Comparison of ENCODE assay signal across 25 cellular contexts in genomic region chr10:110724937-110725336, GRCh38.
DNase-seq lines count a peak whose midpoint lies in the region; ATAC-seq and TF ChIP-seq lines count a peak whose summit lies in the region.
"Had no signal": no experiment of that assay in that cellular context is flagged by ENCODE, and none has a peak within 500 bp of the region (broad histone marks: within the 10 kb centered on the region; RNA-seq: fewer than 3 reads in every experiment).

No MANE protein-coding gene starts in this region.

- ATAC-seq in CD4-positive, alpha-beta T cell (ENCODE audit: poor library complexity): no peak
- ATAC-seq in heart left ventricle (peak; percentile 30 to 55 (median 48)), HG02588 (IDR thresholded peaks at IDR 0.05; ENCODE audit: unreplicated experiment) (no peak), GM19395 (IDR thresholded peaks at IDR 0.05; ENCODE audit: unreplicated experiment) (no peak)
- no peak for ATAC-seq in naive thymus-derived CD4-positive, alpha-beta T cell

- peaks cover 53% of the 10 kb centered on the region for H3K4me1 Mint-ChIP-seq in CD4-positive, alpha-beta T cell (ENCODE audit: low read depth)
- peaks cover 25 to 56% (median 44%) of the 10 kb centered on the region in 7 donors for H3K4me1 Mint-ChIP-seq in naive thymus-derived CD4-positive, alpha-beta T cell

- no peaks in the 10 kb centered on the region for H3K79me2 ChIP-seq in OCI-LY3 (ENCODE audit: low read length)

- no peaks in the 10 kb centered on the region for H3K27me3 ChIP-seq in CD4-positive, alpha-beta T cell (ENCODE audit: control insufficient read depth, insufficient read depth, low read length)
- H3K27me3 ChIP-seq in OCI-LY3 (ENCODE audit: low read depth, low read length): no peaks in the 10 kb centered on the region
- no peaks in the 10 kb centered on the region for H3K27me3 ChIP-seq in heart left ventricle
- H3K27me3 ChIP-seq in naive thymus-derived CD4-positive, alpha-beta T cell (ENCODE audit: control insufficient read depth in 2 of 2, insufficient read depth in 2 of 2, low read length in 2 of 2): no peaks in the 10 kb centered on the region
- H3K27me3 ChIP-seq: pancreas, Peyer's patch, vagina had no signal

- H3K36me3 ChIP-seq in OCI-LY3 (replicated peaks; ENCODE audit: low read depth, low read length): no peaks in the 10 kb centered on the region
- peaks cover 0 to 3% (median 0%) of the 10 kb centered on the region in 9 donors for H3K36me3 ChIP-seq in heart left ventricle
- H3K36me3 ChIP-seq in naive thymus-derived CD4-positive, alpha-beta T cell (ENCODE audit: control insufficient read depth in 2 of 3, insufficient read depth in 3 of 3, low read length in 3 of 3): no peaks in the 10 kb centered on the region
- H3K36me3 ChIP-seq: pancreas, Peyer's patch, thoracic aorta, vagina, WERI-Rb-1 had no signal

- H3K9me3 ChIP-seq in CD4-positive, alpha-beta T cell (ENCODE audit: control insufficient read depth, low read length): no peaks in the 10 kb centered on the region
- no peaks in the 10 kb centered on the region for H3K9me3 ChIP-seq in OCI-LY3 (ENCODE audit: insufficient read depth, low read length)
- H3K9me3 ChIP-seq in heart left ventricle: no peaks in the 10 kb centered on the region
- H3K9me3 ChIP-seq in naive thymus-derived CD4-positive, alpha-beta T cell (ENCODE audit: control insufficient read depth in 2 of 3, low read length in 3 of 3): no peaks in the 10 kb centered on the region
- H3K9me3 ChIP-seq: pancreas, Peyer's patch, thoracic aorta, vagina had no signal

- peak overlapping the region; percentile 58; the same call in 1 of the 2 replicates for H3K4me2 ChIP-seq in OCI-LY3 (ENCODE audit: low read length)

- no peaks in the 10 kb centered on the region for H3K27me3 Mint-ChIP-seq in CD4-positive, alpha-beta T cell
- H3K27me3 Mint-ChIP-seq in naive thymus-derived CD4-positive, alpha-beta T cell: peaks cover 0 to 2% (median 0%) of the 10 kb centered on the region in 5 donors

- no peak overlapping the region for H3K4me3 Mint-ChIP-seq in CD4-positive, alpha-beta T cell
- peak overlapping the region in 7 of 10 donors; percentile 4 to 81 (median 77) for H3K4me3 Mint-ChIP-seq in naive thymus-derived CD4-positive, alpha-beta T cell
- H3K4me3 Mint-ChIP-seq: nephron progenitor cell; T-helper 2 cell treated with Interferon-gamma antibody and Interleukin-4, amounts not matched to agents 5 μg/mL and 100 μg/mL, for 36 hours had no signal

- intact Hi-C loops in CD4-positive, alpha-beta T cell (cut with DNase I, micrococcal nuclease): loop anchor here in 1 of 2 experiments (10.0 kb wide), 1 partner anchor 350 kb away; the partner anchor contains the start of gene ADRA2A
- intact Hi-C loops in heart left ventricle (cut with DNase I): no loop called here
- intact Hi-C loops in naive thymus-derived CD4-positive, alpha-beta T cell (cut with micrococcal nuclease): loop anchor here in 1 of 2 donors (1.0 kb wide), 2 partner anchors 19 to 53 kb away; no protein-coding TSS in a partner anchor

- no peaks in the 10 kb centered on the region for H3K36me3 Mint-ChIP-seq in CD4-positive, alpha-beta T cell (ENCODE audit: low read depth)
- H3K36me3 Mint-ChIP-seq in naive thymus-derived CD4-positive, alpha-beta T cell: no peaks in the 10 kb centered on the region
- H3K36me3 Mint-ChIP-seq: CD8-positive, alpha-beta memory T cell had no signal

- H3K4me1 ChIP-seq in OCI-LY3 (ENCODE audit: low read length) (peaks cover 15% of the 10 kb centered on the region), heart left ventricle (peaks cover 0 to 85% (median 29%) of the 10 kb centered on the region in 12 donors)
- peaks cover 14 to 34% of the 10 kb centered on the region in 2 donors for H3K4me1 ChIP-seq in naive thymus-derived CD4-positive, alpha-beta T cell (ENCODE audit: control insufficient read depth in 2 of 2, insufficient read depth in 2 of 2, low read length in 2 of 2)
- H3K4me1 ChIP-seq: pancreas, vagina had no signal

- no peak for TF ChIP-seq POLR2A in heart left ventricle (IDR thresholded peaks at IDR 0.05)

- H3K9ac ChIP-seq in OCI-LY3 (ENCODE audit: low read length): no peak overlapping the region

- no peak overlapping the region for H3K4me3 ChIP-seq in OCI-LY3 (ENCODE audit: low read length)
- no peak overlapping the region for H3K4me3 ChIP-seq in heart left ventricle
- peak overlapping the region; percentile 14 for H3K4me3 ChIP-seq in naive thymus-derived CD4-positive, alpha-beta T cell (ENCODE audit: low read length)
- H3K4me3 ChIP-seq: pancreas, Peyer's patch, skin epidermis, thoracic aorta, vagina had no signal

- WGBS in heart left ventricle, 4 donors: 41 to 68% (median 54%) methylated on average over 4 of the region's 4 CpGs

- POLR2A ChIA-PET in CD4-positive, alpha-beta T cell (lab: Charles Lee): interaction anchor here (0.6 kb wide), 1 partner anchor 126 kb away, joined by 3 read pairs; no protein-coding TSS in a partner anchor
- POLR2A ChIA-PET in naive thymus-derived CD4-positive, alpha-beta T cell (lab: Charles Lee): interaction anchor here (0.7 kb wide), 1 partner anchor 20 kb away, joined by 4 read pairs; no protein-coding TSS in a partner anchor

- peak overlapping the region; percentile 79 for H3K27ac Mint-ChIP-seq in CD4-positive, alpha-beta T cell
- H3K27ac Mint-ChIP-seq in naive thymus-derived CD4-positive, alpha-beta T cell: peak overlapping the region in 8 of 9 donors; percentile 69 to 96 (median 88)
- H3K27ac Mint-ChIP-seq: nephron progenitor cell; stimulated activated naive B cell treated with anti-CD40 and anti-IgM and Interleukin-4, amounts not matched to agents 10 μg/mL and 1 μg/mL and 100 μg/mL, for 72 hours; T-helper 2 cell treated with Interferon-gamma antibody and Interleukin-4, amounts not matched to agents 5 μg/mL and 100 μg/mL, for 36 hours had no signal

- no peak for DNase-seq in CD4-positive, alpha-beta T cell
- no peak for DNase-seq in heart left ventricle
- DNase-seq in naive thymus-derived CD4-positive, alpha-beta T cell: no peak
- no peak for DNase-seq in GM10266 (ENCODE audit: extremely low spot score)
- DNase-seq in stimulated activated naive CD4-positive, alpha-beta T cell treated with Interleukin-2 at 50 U/mL for 16 hours (lab: John Stamatoyannopoulos, UW): no peak
- DNase-seq: activated effector memory CD4-positive, alpha-beta T cell treated with Interleukin-2 at 50 U/mL for 16 hours; CD8-positive, alpha-beta memory T cell; DMS53; GF-D8; NCI-H1105 treated with DMSO at 0.1 percent for 48 hours; NCI-H2081; NCI-H446; nephron progenitor cell; pancreas; Peyer's patch; stimulated activated CD4-positive, alpha-beta T cell treated with anti-CD3 and anti-CD28 coated beads, Interleukin-2, amount 100 ng/mL, for 24 hours; stimulated activated naive B cell treated with anti-CD40 and anti-IgM and Interleukin-4, amounts not matched to agents 10 μg/mL and 1 μg/mL and 100 μg/mL, for 72 hours; WERI-Rb-1 had no signal

- no peaks in the 10 kb centered on the region for H4K20me1 ChIP-seq in OCI-LY3 (ENCODE audit: insufficient read depth, low read length)

- H3K27ac ChIP-seq in CD4-positive, alpha-beta T cell (ENCODE audit: low read depth, low read length): no peak overlapping the region
- H3K27ac ChIP-seq in OCI-LY3 (ENCODE audit: low read length) (no peak overlapping the region), heart left ventricle (peak overlapping the region in 11 of 12 donors; percentile 25 to 84 (median 70))
- peak overlapping the region; percentile 61 for H3K27ac ChIP-seq in naive thymus-derived CD4-positive, alpha-beta T cell (ENCODE audit: low read depth, low read length)
- H3K27ac ChIP-seq: pancreas, Peyer's patch, thoracic aorta, vagina, WERI-Rb-1 had no signal

- CTCF ChIA-PET in CD4-positive, alpha-beta T cell (lab: Charles Lee): interaction anchor here (1.7 kb wide), 1 partner anchor 12 kb away, joined by 4 read pairs; no protein-coding TSS in a partner anchor
- CTCF ChIA-PET in naive thymus-derived CD4-positive, alpha-beta T cell (lab: Charles Lee): no interaction called here

- no peak for TF ChIP-seq CTCF in CD4-positive, alpha-beta T cell (IDR thresholded peaks at IDR 0.05)
- TF ChIP-seq CTCF in OCI-LY3 (IDR thresholded peaks at IDR 0.05; ENCODE audit: low read depth, low read length): no peak
- TF ChIP-seq CTCF in heart left ventricle (IDR thresholded peaks at IDR 0.05): no peak
- no peak for TF ChIP-seq CTCF in GM10266 (IDR thresholded peaks at IDR 0.05; ENCODE audit: control insufficient read depth, insufficient read depth, low read depth, missing control alignments)

- no peak overlapping the region for H2AFZ ChIP-seq in OCI-LY3 (ENCODE audit: low read depth, low read length)

- no peaks in the 10 kb centered on the region for H3K9me3 Mint-ChIP-seq in CD4-positive, alpha-beta T cell
- H3K9me3 Mint-ChIP-seq in naive thymus-derived CD4-positive, alpha-beta T cell: peaks cover 0 to 2% (median 0%) of the 10 kb centered on the region in 11 donors
- H3K9me3 Mint-ChIP-seq: CD8-positive, alpha-beta memory T cell; nephron progenitor cell; stimulated activated naive B cell treated with anti-CD40 and anti-IgM and Interleukin-4, amounts not matched to agents 10 μg/mL and 1 μg/mL and 100 μg/mL, for 72 hours; T-helper 2 cell treated with Interferon-gamma antibody and Interleukin-4, amounts not matched to agents 5 μg/mL and 100 μg/mL, for 36 hours had no signal

Comparison
In these comparisons a context has a peak if more than half of its experiments do, and no peak if none do; other contexts are left out.
1. ATAC-seq: peak in heart left ventricle (4 of 4); none in CD4-positive, alpha-beta T cell (single experiment), naive thymus-derived CD4-positive, alpha-beta T cell (single experiment), HG02588 (single experiment) and GM19395 (single experiment).
2. H3K27ac ChIP-seq: peak in heart left ventricle (11 of 12) and naive thymus-derived CD4-positive, alpha-beta T cell (single experiment); none in CD4-positive, alpha-beta T cell (single experiment) and OCI-LY3 (single experiment).